Comparison of ENCODE assay signal across 24 cellular contexts in the genomic region with DNA sequence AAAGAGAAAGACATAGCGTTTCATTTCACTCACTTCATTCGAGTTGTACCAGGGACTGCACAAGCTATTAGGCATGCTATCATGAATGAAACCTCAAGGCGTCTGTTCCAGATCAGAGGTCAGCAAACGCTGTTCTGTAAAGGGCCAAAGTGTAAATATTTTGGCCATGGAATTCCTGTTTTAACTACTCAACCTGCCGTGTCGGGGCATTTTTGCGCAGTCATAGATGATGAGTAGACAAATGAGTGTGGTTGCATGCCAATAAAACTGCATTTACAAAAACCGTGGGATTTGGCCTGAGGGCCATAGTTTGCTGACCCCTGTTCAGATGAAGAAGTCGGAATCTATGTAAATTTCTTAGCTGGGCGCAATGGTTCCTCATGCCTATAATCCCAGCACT. TPM values are rescaled to one million over a fixed set of nuclear protein-coding genes. Genes with fewer than 3 reads are reported as not detected.
DNase-seq lines count a peak whose midpoint lies in the region; ATAC-seq and TF ChIP-seq lines count a peak whose summit lies in the region.
"Had no signal": no experiment of that assay in that cellular context is flagged by ENCODE, and none has a peak within 500 bp of the region (broad histone marks: within the 10 kb centered on the region; RNA-seq: fewer than 3 reads in every experiment).

No MANE protein-coding gene starts in this region.

- H3K4me3 ChIP-seq in fibroblast of villous mesenchyme (ENCODE audit: low read depth, low read length) (no peak overlapping the region), trophoblast cell (ENCODE audit: low read depth, low read length) (no peak overlapping the region), testis (no peak overlapping the region)
- H3K4me3 ChIP-seq: esophagus muscularis mucosa, transverse colon had no signal

- no peak overlapping the region for H2BK5ac ChIP-seq in trophoblast cell (ENCODE audit: low read depth, low read length, poor library complexity)

- H3K27ac ChIP-seq in trophoblast cell (ENCODE audit: low read depth, low read length): no peak overlapping the region
- H3K27ac ChIP-seq in testis: no peak overlapping the region
- H3K27ac ChIP-seq: RWPE1 had no signal

- no peaks in the 10 kb centered on the region for H3K79me1 ChIP-seq in trophoblast cell (ENCODE audit: low read length)

- no peak overlapping the region for H3K23ac ChIP-seq in trophoblast cell (ENCODE audit: low read length)

- no peak overlapping the region for H2AK5ac ChIP-seq in trophoblast cell (ENCODE audit: low read length)

- H3K9ac ChIP-seq in trophoblast cell (ENCODE audit: low read length): no peak overlapping the region

- peaks cover 2 to 4% of the 10 kb centered on the region in 2 experiments for H3K4me1 ChIP-seq in trophoblast cell (ENCODE audit: control insufficient read depth in 1 of 2, insufficient read depth in 2 of 2, low read length in 2 of 2)
- H3K4me1 ChIP-seq in testis: peaks cover 2% of the 10 kb centered on the region

- H4K91ac ChIP-seq in trophoblast cell (ENCODE audit: low read depth, low read length): no peak overlapping the region

- WGBS in trophoblast cell (ENCODE audit: extremely low coverage, insufficient coverage, insufficient read length): no CpG with 5 or more reads among the region's 10 CpGs
- 48 to 56% methylated on average over 10 of the region's 10 CpGs for WGBS in testis, 2 donors

- no peak overlapping the region for H3K14ac ChIP-seq in trophoblast cell (ENCODE audit: low read length)

- H2BK120ac ChIP-seq in trophoblast cell (ENCODE audit: insufficient read depth, low read length, poor library complexity): no peak overlapping the region

- TF ChIP-seq CTCF in fibroblast of villous mesenchyme (IDR thresholded peaks at IDR 0.05; ENCODE audit: insufficient read depth, low read depth, low read length) (no peak), testis (IDR thresholded peaks at IDR 0.05) (no peak), GM10266 (IDR thresholded peaks at IDR 0.05; ENCODE audit: control insufficient read depth, insufficient read depth, low read depth, missing control alignments) (no peak)

- H3K4ac ChIP-seq in trophoblast cell (ENCODE audit: low read depth, low read length): no peak overlapping the region

- intact Hi-C loops in testis (cut with DNase I; ENCODE audit: low total_unique reads): no loop called here

- no peak overlapping the region for H2BK12ac ChIP-seq in trophoblast cell (ENCODE audit: low read length)

- H4K8ac ChIP-seq in trophoblast cell (ENCODE audit: low read depth, low read length): no peak overlapping the region

- ATAC-seq in HG03095 (IDR thresholded peaks at IDR 0.05; ENCODE audit: unreplicated experiment): no peak
- ATAC-seq: CD8-positive, alpha-beta T cell; natural killer cell; stimulated activated effector memory CD8-positive, alpha-beta T cell treated with anti-CD3 and anti-CD28 coated beads, Interleukin-12 subunit alpha, Interleukin-12 subunit beta, amount 100 ng/mL, for 72 hours had no signal

- no peaks in the 10 kb centered on the region for H3K79me2 ChIP-seq in trophoblast cell (ENCODE audit: control insufficient read depth, insufficient read depth, low read length, poor library complexity)

- H3K36me3 ChIP-seq in trophoblast cell (ENCODE audit: control insufficient read depth in 1 of 2, insufficient read depth in 2 of 2, low read length in 2 of 2) (no peaks in the 10 kb centered on the region), testis (ENCODE audit: low read depth, missing control alignments) (no peaks in the 10 kb centered on the region)
- H3K36me3 ChIP-seq: esophagus muscularis mucosa, transverse colon had no signal

- H3K27me3 ChIP-seq in trophoblast cell (ENCODE audit: insufficient read depth, low read length) (no peaks in the 10 kb centered on the region), testis (no peaks in the 10 kb centered on the region)
- H3K27me3 ChIP-seq: esophagus muscularis mucosa, transverse colon had no signal

- no peak for TF ChIP-seq POLR2A in testis (IDR thresholded peaks at IDR 0.05)

- no peak overlapping the region for H4K12ac ChIP-seq in trophoblast cell (ENCODE audit: low read depth, low read length)

- no peak overlapping the region for H3K4me2 ChIP-seq in trophoblast cell (ENCODE audit: low read length)

- DNase-seq in Daoy (ENCODE audit: low read depth): peak; percentile 60
- DNase-seq in M059J (ENCODE audit: low read depth): peak; percentile 84
- DNase-seq in fibroblast of villous mesenchyme (ENCODE audit: low read depth): peak; percentile 77
- peak; percentile 98 to 99 for DNase-seq in trophoblast cell
- no peak for DNase-seq in testis
- DNase-seq in RKO (ENCODE audit: low spot score): no peak
- DNase-seq in GM10266 (ENCODE audit: extremely low spot score): no peak
- DNase-seq: activated CD4-positive, alpha-beta T cell treated with anti-CD3 and anti-CD28 coated beads for 48 hours; activated effector memory CD4-positive, alpha-beta T cell treated with Interleukin-2 at 50 U/mL for 16 hours; amniotic stem cell; CD8-positive, alpha-beta T cell; effector CD4-positive, alpha-beta T cell; head of caudate nucleus; immature natural killer cell; mesendoderm; natural killer cell; NCI-H1436; NCI-H2227 treated with DMSO at 0.1 percent for 48 hours; spleen; transverse colon had no signal

- H3K9me3 ChIP-seq in trophoblast cell (ENCODE audit: insufficient read depth, low read depth, low read length) (no peaks in the 10 kb centered on the region), testis (no peaks in the 10 kb centered on the region)
- H3K9me3 ChIP-seq: esophagus muscularis mucosa, spleen, transverse colon had no signal

- no peak overlapping the region for H3K18ac ChIP-seq in trophoblast cell (ENCODE audit: low read length)

- no peak overlapping the region for H2AFZ ChIP-seq in trophoblast cell (ENCODE audit: insufficient read depth, low read length, poor library complexity)

RNA-seq across cellular contexts. Expression of gene INSR, which starts 6.5 kb away (rescaled TPM):
- 8.9 and 10.0 TPM in 2 replicates for total RNA-seq in Daoy (2014; rRNA removed; shearing (Covaris generic))
- total RNA-seq in M059J (2014; rRNA removed; shearing (Covaris generic)): 0.37 and 1.6 TPM in 2 replicates
- total RNA-seq in fibroblast of villous mesenchyme: 3.0 and 10.3 TPM in 2 replicates
- 7.5 and 7.6 TPM in 2 replicates for polyA plus RNA-seq in trophoblast cell (2013)
- 10 to 100 TPM; 85.1 to 96.5 TPM for total RNA-seq in testis
- 9.3 TPM for polyA plus RNA-seq in testis (ENCODE audit: insufficient read depth, low read depth, low replicate concordance)

Comparison
In these comparisons a context has a peak if more than half of its experiments do, and no peak if none do; other contexts are left out.
1. DNase-seq: peak in Daoy (single experiment), M059J (single experiment), fibroblast of villous mesenchyme (single experiment) and trophoblast cell (2 of 2); none in testis (single experiment), RKO (single experiment) and GM10266 (single experiment).